Comparison of ENCODE assay signal across 8 cellular contexts in the genomic region with DNA sequence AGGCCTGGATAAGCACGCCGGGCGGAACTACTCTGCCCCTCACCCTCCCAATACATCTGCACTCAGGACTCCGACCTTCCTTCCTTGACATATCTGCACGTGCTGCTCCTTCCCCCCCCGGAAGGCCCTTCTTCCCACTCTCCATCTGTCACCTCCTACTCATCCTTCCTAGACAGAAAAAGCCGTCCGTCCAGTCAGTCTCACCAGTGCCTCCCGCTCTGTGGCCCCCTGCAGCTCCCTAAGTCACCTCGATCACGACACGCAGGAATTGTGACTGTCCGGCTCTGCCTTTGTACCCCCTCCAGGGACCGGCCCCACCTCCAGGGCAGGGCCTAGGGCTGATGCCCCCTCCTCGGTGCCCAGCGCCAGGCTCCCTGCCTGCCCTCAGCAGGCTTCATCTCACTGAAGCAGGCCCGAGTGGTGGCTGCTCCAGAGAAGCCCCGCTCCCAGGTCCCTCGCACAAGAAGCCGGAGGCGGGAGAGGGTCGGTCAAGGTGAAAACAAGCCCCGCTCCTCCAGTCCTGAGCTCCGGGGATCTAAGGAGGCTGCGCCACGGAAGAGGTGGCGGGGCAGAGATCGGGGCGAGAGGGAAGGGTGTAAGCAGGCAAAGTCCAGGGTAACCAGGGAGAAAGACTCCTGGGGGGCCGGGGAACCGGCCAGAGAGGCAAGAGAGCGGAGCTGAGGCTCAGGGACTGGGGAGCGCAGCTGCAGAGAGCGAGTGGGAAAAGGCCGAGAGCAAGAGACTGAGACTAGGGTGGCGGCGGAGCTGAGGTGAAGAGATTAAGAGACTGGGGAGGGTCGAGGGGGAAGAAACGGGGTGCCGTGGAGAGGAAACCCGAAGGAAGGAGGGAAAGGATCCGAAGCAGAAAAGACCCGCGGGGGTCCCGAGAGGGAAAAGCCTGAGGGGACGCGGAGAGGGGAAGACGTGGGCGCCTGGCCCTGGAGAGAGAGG. TPM values are rescaled to one million over a fixed set of nuclear protein-coding genes. Genes with fewer than 3 reads are reported as not detected.
DNase-seq lines count a peak whose midpoint lies in the region; ATAC-seq and TF ChIP-seq lines count a peak whose summit lies in the region.

No MANE protein-coding gene starts in this region.

- H4K5ac ChIP-seq in IMR-90 (ENCODE audit: low read depth, low read length), result no peak overlapping the region

- no peak for TF ChIP-seq RAD21 in IMR-90 (IDR thresholded peaks at IDR 0.05; ENCODE audit: low read length)

- WGBS in IMR-90 (ENCODE audit: extremely low coverage in 2 of 2, insufficient read length in 1 of 2), 2 experiments, result 3% methylated on average over 30 of the region's 49 CpGs; no CpG with 5 or more reads in 1 of the 2 experiments
- 2 to 3% methylated on average over 20 to 34 of the region's 49 CpGs for WGBS in gastroesophageal sphincter (ENCODE audit: low coverage in 1 of 2), 2 donors

- no peak overlapping the region for H2BK20ac ChIP-seq in IMR-90 (ENCODE audit: low read depth, low read length)

- no peaks in the 10 kb centered on the region for H3K9me3 ChIP-seq in DND-41 (ENCODE audit: insufficient read depth, low read length, severe bottlenecking)
- H3K9me3 ChIP-seq in IMR-90 (ENCODE audit: control insufficient read depth, insufficient read depth, low read length), result no peaks in the 10 kb centered on the region
- no peaks in the 10 kb centered on the region for H3K9me3 ChIP-seq in gastroesophageal sphincter

- H3K4me3 Mint-ChIP-seq in activated CD8-positive, alpha-beta T cell treated with anti-CD3 and anti-CD28 coated beads, Interleukin-2, amount 10 ng/mL, durations not matched to agents 7 days and 5 days, result peak overlapping the region; percentile 91

- no peaks in the 10 kb centered on the region for H3K27me3 Mint-ChIP-seq in activated CD8-positive, alpha-beta T cell treated with anti-CD3 and anti-CD28 coated beads, Interleukin-2, amount 10 ng/mL, durations not matched to agents 7 days and 5 days (ENCODE audit: low read depth)

- H3K27ac ChIP-seq in DND-41 (ENCODE audit: low read length) (peak overlapping the region; percentile 67), IMR-90 (ENCODE audit: insufficient read depth, low read length) (peak overlapping the region; percentile 69), gastroesophageal sphincter (peak overlapping the region in 3 of 4 donors; percentile 89 to 94 (median 93))

- TF ChIP-seq CTCF in DND-41 (IDR thresholded peaks at IDR 0.05; ENCODE audit: borderline replicate concordance, extremely low read depth, low read length, poor library complexity, severe bottlenecking) (no peak), IMR-90 (conservative IDR thresholded peaks at IDR 0.05; ENCODE audit: low read depth, low read length) (no peak), gastroesophageal sphincter (IDR thresholded peaks at IDR 0.05) (no peak)

- H3K4me1 ChIP-seq in DND-41 (ENCODE audit: insufficient read depth, low read length) (peaks cover 65% of the 10 kb centered on the region), IMR-90 (ENCODE audit: control insufficient read depth, insufficient read depth, low read length) (peaks cover 16% of the 10 kb centered on the region), gastroesophageal sphincter (peaks cover 0 to 61% (median 39%) of the 10 kb centered on the region in 3 donors)

- 0 out of 2 replicates have a peak overlapping the region, but pooled peaks have one; percentile 33 for H3K14ac ChIP-seq in IMR-90 (replicated peaks; ENCODE audit: low read depth, low read length)

- peak overlapping the region; percentile 71 for H3K23ac ChIP-seq in IMR-90 (ENCODE audit: low read depth, low read length)

- peaks cover 52% of the 10 kb centered on the region for H3K36me3 Mint-ChIP-seq in activated CD8-positive, alpha-beta T cell treated with anti-CD3 and anti-CD28 coated beads, Interleukin-2, amount 10 ng/mL, durations not matched to agents 7 days and 5 days (ENCODE audit: low read depth)

- H3K9me1 ChIP-seq in IMR-90 (ENCODE audit: insufficient read depth, low read length), result peaks cover 21% of the 10 kb centered on the region

- H2AFZ ChIP-seq in DND-41 (ENCODE audit: low read depth, low read length) (no peak overlapping the region), IMR-90 (replicated peaks; ENCODE audit: low read length, poor library complexity) (peak overlapping the region; percentile 68)

- peak overlapping the region; percentile 1 for H3K4ac ChIP-seq in IMR-90 (ENCODE audit: low read depth, low read length)

- no peaks in the 10 kb centered on the region for H3K9me3 Mint-ChIP-seq in activated CD8-positive, alpha-beta T cell treated with anti-CD3 and anti-CD28 coated beads, Interleukin-2, amount 10 ng/mL, durations not matched to agents 7 days and 5 days (ENCODE audit: insufficient read depth)

- H3K36me3 ChIP-seq in DND-41 (ENCODE audit: insufficient read depth, low read length) (peaks cover 34% of the 10 kb centered on the region), IMR-90 (ENCODE audit: control insufficient read depth, insufficient read depth, low read length) (peaks cover 1% of the 10 kb centered on the region; the same call in 1 of the 2 replicates), gastroesophageal sphincter (peaks cover 0 to 14% of the 10 kb centered on the region in 2 donors)

- no peak overlapping the region for H4K91ac ChIP-seq in IMR-90 (ENCODE audit: insufficient read depth, low read depth, low read length)

- intact Hi-C loops in IMR-90 (cut with micrococcal nuclease), result loop anchor here (2.0 kb wide), 1 partner anchor 161 kb away; no protein-coding TSS in a partner anchor

- peaks cover 69% of the 10 kb centered on the region for H3K79me2 ChIP-seq in DND-41 (ENCODE audit: insufficient read depth, low read length)

- BruUV-seq in IMR-90 (replicated peaks; lab: Mats Ljungman, UMichigan), result no TSS peak

- H2AK9ac ChIP-seq in IMR-90 (replicated peaks; ENCODE audit: low read depth, low read length, poor library complexity), result peak overlapping the region; percentile 94

- H4K20me1 ChIP-seq in DND-41 (ENCODE audit: insufficient read depth, low read length), result peaks cover 55% of the 10 kb centered on the region
- H4K20me1 ChIP-seq in IMR-90 (ENCODE audit: insufficient read depth, low read length), result peaks cover 55% of the 10 kb centered on the region

- DNase-seq in DND-41 (peak; percentile 40), IMR-90 (peak; percentile 32), retina (peak; percentile 50)
- peak; percentile 41 for DNase-seq in activated CD8-positive, alpha-beta T cell treated with anti-CD3 and anti-CD28 coated beads, Interleukin-2, amount 10 ng/mL, durations not matched to agents 7 days and 5 days
- DNase-seq in NK-92 treated with Interleukin-12 subunit alpha and Interleukin-12 subunit beta, amount 100 ng/mL, for 24 hours (lab: John Stamatoyannopoulos, UW), result no peak

- no peak overlapping the region; a peak in 2 of 4 replicates for H4K8ac ChIP-seq in IMR-90 (ENCODE audit: low read depth in 2 of 2, low read length in 2 of 2)

- CTCF ChIA-PET in IMR-90 (lab: Yijun Ruan, JAX), result no interaction called here
- CTCF ChIA-PET in activated CD8-positive, alpha-beta T cell treated with anti-CD3 and anti-CD28 coated beads, Interleukin-2, amount 10 ng/mL, durations not matched to agents 7 days and 5 days (lab: Charles Lee), result interaction anchor here (0.8 to 2.7 kb wide), 6 partner anchors 22 to 397 kb away, joined by 3 to 11 read pairs (median 3); a partner anchor contains a TSS

- peak overlapping the region; percentile 64 to 85 for H3K4me3 ChIP-seq in DND-41 (ENCODE audit: low read depth in 1 of 2, low read length in 2 of 2)
- peak overlapping the region; percentile 68 for H3K4me3 ChIP-seq in IMR-90 (ENCODE audit: insufficient read depth, low read depth, low read length)
- peak overlapping the region; percentile 87 to 96 for H3K4me3 ChIP-seq in gastroesophageal sphincter

- TF ChIP-seq EP300 in gastroesophageal sphincter (IDR thresholded peaks at IDR 0.05), result no peak

- H2AK5ac ChIP-seq in IMR-90 (ENCODE audit: low read depth, low read length), result peak overlapping the region; percentile 33; the same call in 1 of the 2 replicates

- H3K79me1 ChIP-seq in IMR-90 (ENCODE audit: low read depth in 1 of 2, low read length in 2 of 2), result peaks cover 0 to 57% of the 10 kb centered on the region in 2 experiments; a peak in 2 of 4 replicates

- ATAC-seq in DND-41 (ENCODE audit: insufficient read depth, low read depth) (no peak), IMR-90 (ENCODE audit: low read depth) (no peak), gastroesophageal sphincter (no peak), GM19351 (IDR thresholded peaks at IDR 0.05; ENCODE audit: unreplicated experiment) (no peak), GM18861 (IDR thresholded peaks at IDR 0.05; ENCODE audit: unreplicated experiment) (no peak)
- ATAC-seq in activated CD8-positive, alpha-beta T cell treated with anti-CD3 and anti-CD28 coated beads, Interleukin-2, amount 10 ng/mL, durations not matched to agents 7 days and 5 days, result no peak

- no peak overlapping the region for H2BK15ac ChIP-seq in IMR-90 (ENCODE audit: low read depth, low read length)

- H3K27ac Mint-ChIP-seq in activated CD8-positive, alpha-beta T cell treated with anti-CD3 and anti-CD28 coated beads, Interleukin-2, amount 10 ng/mL, durations not matched to agents 7 days and 5 days, result peak overlapping the region; percentile 100

- in situ Hi-C loops in IMR-90 (cut with MboI; ENCODE audit: low sequenced_read_pairs), result loop anchor here (5.0 kb wide), 1 partner anchor 35 kb away; no protein-coding TSS in a partner anchor

- H2BK5ac ChIP-seq in IMR-90 (ENCODE audit: low read depth, low read length, poor library complexity, severe bottlenecking), result no peak overlapping the region

- peaks cover 38% of the 10 kb centered on the region for H3K4me1 Mint-ChIP-seq in activated CD8-positive, alpha-beta T cell treated with anti-CD3 and anti-CD28 coated beads, Interleukin-2, amount 10 ng/mL, durations not matched to agents 7 days and 5 days (ENCODE audit: low read depth)

- POLR2A ChIA-PET in IMR-90 (lab: Charles Lee; ENCODE audit: unreplicated experiment), result interaction anchor here (0.6 to 1.5 kb wide), 3 partner anchors 12 to 1002 kb away, joined by 3 to 5 read pairs (median 4); a partner anchor contains a TSS
- POLR2A ChIA-PET in activated CD8-positive, alpha-beta T cell treated with anti-CD3 and anti-CD28 coated beads, Interleukin-2, amount 10 ng/mL, durations not matched to agents 7 days and 5 days (lab: Charles Lee), result interaction anchor here (0.6 to 3.7 kb wide), 5 partner anchors 21 to 150 kb away, joined by 3 to 19 read pairs (median 16); a partner anchor contains a TSS

- TF ChIP-seq POLR2A in IMR-90 (IDR thresholded peaks at IDR 0.05; ENCODE audit: low read depth, low read length) (no peak), gastroesophageal sphincter (IDR thresholded peaks at IDR 0.05) (no peak)

- dilution Hi-C loops in IMR-90 (cut with HindIII; ENCODE audit: low sequenced_read_pairs, unreplicated experiment), result no loop called here

- H2BK120ac ChIP-seq in IMR-90 (ENCODE audit: low read depth, low read length), result no peak overlapping the region

- H3K56ac ChIP-seq in IMR-90 (ENCODE audit: extremely low read depth, insufficient read depth, low read length), result no peak overlapping the region

- H3K4me2 ChIP-seq in DND-41 (ENCODE audit: insufficient read depth, low read length) (peak overlapping the region; percentile 91), IMR-90 (ENCODE audit: low read depth, low read length) (peak overlapping the region; percentile 92)

- no peaks in the 10 kb centered on the region for H3K27me3 ChIP-seq in DND-41 (ENCODE audit: insufficient read depth, low read length, poor library complexity)
- no peaks in the 10 kb centered on the region for H3K27me3 ChIP-seq in IMR-90 (ENCODE audit: control insufficient read depth, insufficient read depth, low read length)
- H3K27me3 ChIP-seq in gastroesophageal sphincter, result no peaks in the 10 kb centered on the region

- H3K18ac ChIP-seq in IMR-90 (ENCODE audit: low read depth, low read length), result no peak overlapping the region

- H3K9ac ChIP-seq in DND-41 (ENCODE audit: low read depth, low read length) (peak overlapping the region; percentile 94), IMR-90 (ENCODE audit: low read depth, low read length) (peak overlapping the region; percentile 68)

RNA-seq across cellular contexts. Expression of a gene that starts 1.1 kb away (rescaled TPM):
- total RNA-seq in IMR-90 (2012; rRNA removed) (19.9 and 20.0 TPM in 2 replicates), gastroesophageal sphincter (10 to 100 TPM; 32.6 to 79.4 (median 34.0) TPM)
- 50.1 and 50.2 TPM in 2 replicates for polyA plus RNA-seq in IMR-90 (2012; rRNA removed)
- 36.6 and 48.1 TPM in 2 replicates for polyA plus RNA-seq in IMR-90 (2012; cell fraction: cytosol; rRNA removed)
- polyA plus RNA-seq in IMR-90 (2012; cell fraction: nucleus; rRNA removed; ENCODE audit: low replicate concordance), result 85.4 and 121 TPM in 2 replicates
- 100 to 1,000 TPM; 256 to 265 TPM for total RNA-seq in activated CD8-positive, alpha-beta T cell treated with anti-CD3 and anti-CD28 coated beads, Interleukin-2, amount 10 ng/mL, durations not matched to agents 7 days and 5 days

RNA-seq across cellular contexts. Expression of a gene that starts 22.2 kb away (rescaled TPM):
- total RNA-seq in IMR-90 (2012; rRNA removed) (19.7 and 21.0 TPM in 2 replicates), gastroesophageal sphincter (10 to 100 TPM; 20.9 to 37.1 (median 26.5) TPM)
- 43.2 and 52.5 TPM in 2 replicates for polyA plus RNA-seq in IMR-90 (2012; rRNA removed)
- 67.7 and 72.0 TPM in 2 replicates for polyA plus RNA-seq in IMR-90 (2012; cell fraction: cytosol; rRNA removed)
- polyA plus RNA-seq in IMR-90 (2012; cell fraction: nucleus; rRNA removed; ENCODE audit: low replicate concordance), result 16.3 and 55.1 TPM in 2 replicates
- total RNA-seq in activated CD8-positive, alpha-beta T cell treated with anti-CD3 and anti-CD28 coated beads, Interleukin-2, amount 10 ng/mL, durations not matched to agents 7 days and 5 days, result 10 to 100 TPM; 31.1 to 32.7 TPM

RNA-seq across cellular contexts. Expression of a gene that starts 26.1 kb away (rescaled TPM):
- total RNA-seq in IMR-90 (2012; rRNA removed) (1.9 and 2.5 TPM in 2 replicates), gastroesophageal sphincter (10 to 100 TPM in 1 of 4 donors, 1 to 10 TPM in 3; 4.0 to 19.8 (median 8.8) TPM)
- 22.3 and 31.1 TPM in 2 replicates for polyA plus RNA-seq in IMR-90 (2012; rRNA removed)
- 12.9 and 43.9 TPM in 2 replicates for polyA plus RNA-seq in IMR-90 (2012; cell fraction: cytosol; rRNA removed)
- 101 and 104 TPM in 2 replicates for polyA plus RNA-seq in IMR-90 (2012; cell fraction: nucleus; rRNA removed; ENCODE audit: low replicate concordance)
- 1 to 10 TPM; 7.3 to 7.5 TPM for total RNA-seq in activated CD8-positive, alpha-beta T cell treated with anti-CD3 and anti-CD28 coated beads, Interleukin-2, amount 10 ng/mL, durations not matched to agents 7 days and 5 days

RNA-seq across cellular contexts. Expression of a gene that starts 29.2 kb away (rescaled TPM):
- 0.18 and 0.28 TPM in 2 replicates for total RNA-seq in IMR-90 (2012; rRNA removed)
- 2.4 TPM in 2 replicates for polyA plus RNA-seq in IMR-90 (2012; rRNA removed)
- 1.1 and 1.4 TPM in 2 replicates for polyA plus RNA-seq in IMR-90 (2012; cell fraction: cytosol; rRNA removed)
- polyA plus RNA-seq in IMR-90 (2012; cell fraction: nucleus; rRNA removed; ENCODE audit: low replicate concordance), result 13.1 and 45.3 TPM in 2 replicates
- total RNA-seq in activated CD8-positive, alpha-beta T cell treated with anti-CD3 and anti-CD28 coated beads, Interleukin-2, amount 10 ng/mL, durations not matched to agents 7 days and 5 days, result 10 to 100 TPM; 11.0 to 13.8 TPM
- total RNA-seq in gastroesophageal sphincter, result 1 to 10 TPM in 3 of 4 donors, not detected in 1; 1.7 to 3.8 (median 1.8) TPM

RNA-seq across cellular contexts. Expression of a gene that starts 48.4 kb away (rescaled TPM):
- 1.7 and 3.4 TPM in 2 replicates for total RNA-seq in IMR-90 (2012; rRNA removed)
- polyA plus RNA-seq in IMR-90 (2012; rRNA removed), result 1.3 and 1.7 TPM in 2 replicates
- 0.37 and 2.0 TPM in 2 replicates for polyA plus RNA-seq in IMR-90 (2012; cell fraction: cytosol; rRNA removed)
- polyA plus RNA-seq in IMR-90 (2012; cell fraction: nucleus; rRNA removed; ENCODE audit: low replicate concordance), result 2.8 and 3.0 TPM in 2 replicates
- total RNA-seq in activated CD8-positive, alpha-beta T cell treated with anti-CD3 and anti-CD28 coated beads, Interleukin-2, amount 10 ng/mL, durations not matched to agents 7 days and 5 days, result not detected
- total RNA-seq in gastroesophageal sphincter, result 1 to 10 TPM in 3 of 4 donors, under 1 TPM in 1; 0.54 to 4.0 (median 1.4) TPM
